Comparison of ENCODE assay signal across 12 cellular contexts in the genomic region with DNA sequence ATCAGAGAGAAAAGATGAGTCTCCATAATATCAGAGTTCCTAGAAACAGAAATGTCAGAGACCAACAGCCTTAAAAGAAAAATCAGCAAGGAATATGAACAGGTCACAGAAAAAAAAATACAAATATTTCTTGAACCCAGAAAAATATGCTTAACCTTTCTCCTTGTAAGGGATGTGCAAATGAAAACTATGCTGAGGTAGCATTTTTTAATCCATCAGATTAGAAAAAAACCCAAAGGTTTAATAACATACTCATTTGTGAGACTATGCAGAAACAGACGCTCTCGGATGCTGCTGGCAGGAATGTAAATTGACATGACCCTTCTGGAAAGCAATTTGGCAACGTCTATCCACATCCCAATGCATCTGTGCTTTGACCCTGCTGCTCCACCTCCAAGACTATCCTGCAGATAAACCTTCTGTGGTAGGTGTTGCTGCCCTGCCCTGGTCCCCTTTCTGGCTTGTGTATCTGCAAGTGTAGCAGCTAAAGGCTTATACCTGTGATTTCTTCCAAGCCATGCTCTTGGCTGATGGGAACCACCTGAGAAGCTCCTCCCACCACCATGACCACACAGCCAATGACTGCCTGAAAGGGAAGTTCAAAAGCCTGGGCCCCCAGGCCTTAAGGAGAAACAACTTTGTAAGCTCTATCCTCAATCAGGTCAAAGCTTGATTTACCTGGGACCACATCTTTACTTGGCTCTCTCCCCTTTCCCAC. TPM values are rescaled to one million over a fixed set of nuclear protein-coding genes. Genes with fewer than 3 reads are reported as not detected.
DNase-seq lines count a peak whose midpoint lies in the region; ATAC-seq and TF ChIP-seq lines count a peak whose summit lies in the region.
"Had no signal": no experiment of that assay in that cellular context is flagged by ENCODE, and none has a peak within 500 bp of the region (broad histone marks: within the 10 kb centered on the region; RNA-seq: fewer than 3 reads in every experiment).

No MANE protein-coding gene starts in this region.

- H3K4me1 Mint-ChIP-seq in GM23338 = peaks cover 8% of the 10 kb centered on the region
- H3K4me1 Mint-ChIP-seq in CD4-positive, alpha-beta memory T cell = no peaks in the 10 kb centered on the region

- no peak overlapping the region for H3K4me3 Mint-ChIP-seq in GM23338
- no peak overlapping the region for H3K4me3 Mint-ChIP-seq in CD4-positive, alpha-beta memory T cell

- peak; percentile 68 for DNase-seq in GM23338 (ENCODE audit: low spot score)
- DNase-seq in NCI-H510A treated with DMSO at 0.1 percent for 48 hours (lab: John Stamatoyannopoulos, UW) = peak; percentile 80
- peak; percentile 32 for DNase-seq in epithelial cell of esophagus (ENCODE audit: low read depth)
- DNase-seq in CD4-positive, alpha-beta memory T cell = no peak
- no peak for DNase-seq in LoVo (ENCODE audit: low spot score)
- no peak for DNase-seq in SIG-M5 treated with dmso at 0.1 percent for 504 hours (lab: John Stamatoyannopoulos, UW; ENCODE audit: unreplicated experiment)
- DNase-seq: activated naive CD4-positive, alpha-beta T cell treated with anti-CD3 and anti-CD28 coated beads, Interleukin-2, amount 50 U/mL, for 16 hours; effector CD4-positive, alpha-beta T cell; sigmoid colon had no signal

- H3K9me3 ChIP-seq in parathyroid adenoma (ENCODE audit: control insufficient read depth, low read length) = no peaks in the 10 kb centered on the region
- no peaks in the 10 kb centered on the region for H3K9me3 ChIP-seq in CD4-positive, alpha-beta memory T cell (ENCODE audit: control insufficient read depth in 1 of 2, low read length in 2 of 2)
- H3K9me3 ChIP-seq: sigmoid colon, SJSA1 had no signal

- H3K9me2 ChIP-seq in GM23338 (ENCODE audit: insufficient read depth) = no peaks in the 10 kb centered on the region

- no peak overlapping the region; the same call in 1 of the 2 replicates for H3K27ac Mint-ChIP-seq in GM23338
- H3K27ac Mint-ChIP-seq in CD4-positive, alpha-beta memory T cell = no peak overlapping the region

- H3K27ac ChIP-seq in GM23338 (ENCODE audit: low read depth) (no peak overlapping the region), parathyroid adenoma (no peak overlapping the region)
- no peak overlapping the region for H3K27ac ChIP-seq in CD4-positive, alpha-beta memory T cell (ENCODE audit: low read depth, low read length)
- H3K27ac ChIP-seq: SJSA1 had no signal

- TF ChIP-seq CTCF in GM23338 (conservative IDR thresholded peaks at IDR 0.05; ENCODE audit: low read depth in 2 of 2) = no peak
- no peak for TF ChIP-seq CTCF in epithelial cell of esophagus (IDR thresholded peaks at IDR 0.05; ENCODE audit: insufficient read depth, low read depth, low read length, missing control alignments)
- TF ChIP-seq CTCF in parathyroid adenoma (IDR thresholded peaks at IDR 0.05) = no peak

- H3K27me3 ChIP-seq in GM23338 (ENCODE audit: insufficient read depth) = no peaks in the 10 kb centered on the region
- no peaks in the 10 kb centered on the region for H3K27me3 ChIP-seq in parathyroid adenoma (ENCODE audit: control insufficient read depth, insufficient read depth, low read length)
- no peaks in the 10 kb centered on the region for H3K27me3 ChIP-seq in CD4-positive, alpha-beta memory T cell (ENCODE audit: insufficient read depth, low read length)
- H3K27me3 ChIP-seq: sigmoid colon, SJSA1 had no signal

- no peaks in the 10 kb centered on the region for H3K9me3 Mint-ChIP-seq in GM23338
- peaks cover 0 to 2% (median 0%) of the 10 kb centered on the region in 8 donors for H3K9me3 Mint-ChIP-seq in CD4-positive, alpha-beta memory T cell

- no peaks in the 10 kb centered on the region for H3K27me3 Mint-ChIP-seq in GM23338 (ENCODE audit: insufficient read depth, low read depth, poor library complexity)
- peaks cover 0 to 3% of the 10 kb centered on the region in 2 donors for H3K27me3 Mint-ChIP-seq in CD4-positive, alpha-beta memory T cell

- H3K9ac ChIP-seq in parathyroid adenoma = no peak overlapping the region

- no peak overlapping the region for H3K4me3 ChIP-seq in GM23338
- no peak overlapping the region for H3K4me3 ChIP-seq in epithelial cell of esophagus (ENCODE audit: low read length)
- H3K4me3 ChIP-seq in parathyroid adenoma (ENCODE audit: low read depth, low read length) = no peak overlapping the region
- H3K4me3 ChIP-seq in CD4-positive, alpha-beta memory T cell (ENCODE audit: low read length in 2 of 2) = no peak overlapping the region
- H3K4me3 ChIP-seq: sigmoid colon, SJSA1 had no signal

- no peaks in the 10 kb centered on the region for H3F3A ChIP-seq in GM23338 (replicated peaks; ENCODE audit: low read depth)

- H3K79me2 ChIP-seq in GM23338 (replicated peaks; ENCODE audit: insufficient read depth) = no peaks in the 10 kb centered on the region
- H3K79me2 ChIP-seq in parathyroid adenoma = no peaks in the 10 kb centered on the region

- peak overlapping the region; percentile 60 for H2AFZ ChIP-seq in GM23338
- peak overlapping the region; percentile 36 for H2AFZ ChIP-seq in parathyroid adenoma

- POLR2A ChIA-PET in CD4-positive, alpha-beta memory T cell (lab: Charles Lee; ENCODE audit: partially characterized antibody) = no interaction called here

- H3K36me3 ChIP-seq in GM23338 (ENCODE audit: insufficient read depth) (no peaks in the 10 kb centered on the region), parathyroid adenoma (ENCODE audit: control insufficient read depth, insufficient read depth, low read length) (no peaks in the 10 kb centered on the region)
- H3K36me3 ChIP-seq in CD4-positive, alpha-beta memory T cell (ENCODE audit: insufficient read depth, low read length) = no peaks in the 10 kb centered on the region
- H3K36me3 ChIP-seq: sigmoid colon, SJSA1 had no signal

- no peaks in the 10 kb centered on the region for H4K20me1 ChIP-seq in GM23338 (replicated peaks; ENCODE audit: insufficient read depth)

- H3K4me2 ChIP-seq in GM23338 = no peak overlapping the region
- H3K4me2 ChIP-seq in parathyroid adenoma (ENCODE audit: low read length) = no peak overlapping the region

- CTCF ChIA-PET in CD4-positive, alpha-beta memory T cell (lab: Charles Lee; ENCODE audit: partially characterized antibody) = no interaction called here

- H3K36me3 Mint-ChIP-seq in GM23338 (ENCODE audit: low read depth) = no peaks in the 10 kb centered on the region
- H3K36me3 Mint-ChIP-seq in CD4-positive, alpha-beta memory T cell = no peaks in the 10 kb centered on the region

- ATAC-seq in GM23338 (peak; percentile 86), HG03175 (IDR thresholded peaks at IDR 0.05; ENCODE audit: unreplicated experiment) (no peak)

- intact Hi-C loops in CD4-positive, alpha-beta memory T cell (cut with micrococcal nuclease) = no loop called here

- H3K4me1 ChIP-seq in GM23338 (ENCODE audit: insufficient read depth) = 0 out of 2 replicates have a peak, but pooled peaks cover 6% of the 10 kb centered on the region
- H3K4me1 ChIP-seq in parathyroid adenoma = peaks cover 5% of the 10 kb centered on the region
- H3K4me1 ChIP-seq in CD4-positive, alpha-beta memory T cell (ENCODE audit: insufficient read depth, low read length) = no peaks in the 10 kb centered on the region

TF ChIP-seq in GM23338, 12 proteins besides CTCF, POLR2A, EP300 and RAD21:
- TF ChIP-seq ZNF331 (CRISPR knock-in tag; IDR thresholded peaks at IDR 0.05; ENCODE audit: low read depth) = no peak
- no peak for TF ChIP-seq NANOG (IDR thresholded peaks at IDR 0.05; ENCODE audit: borderline replicate concordance)
- no peak for TF ChIP-seq CREB1 (CRISPR knock-in tag; IDR thresholded peaks at IDR 0.05; ENCODE audit: low read depth)
- TF ChIP-seq EZH2 (IDR thresholded peaks at IDR 0.05; ENCODE audit: low read depth, unreplicated experiment) = no peak
- no peak for TF ChIP-seq JUNB (IDR thresholded peaks at IDR 0.05; ENCODE audit: unreplicated experiment)
- no peak for TF ChIP-seq REST (IDR thresholded peaks at IDR 0.05; ENCODE audit: unreplicated experiment)

RNA-seq across cellular contexts. Expression of gene LTBP2, which starts 49.4 kb away (rescaled TPM):
- 0.49 and 2.1 TPM in 2 replicates for total RNA-seq in GM23338 (2014; rRNA removed; shearing (Covaris generic))
- 0.27 and 0.35 TPM in 2 replicates for polyA plus RNA-seq in GM23338 (2016; fragmentation: Nextera tagmentation; extraction: Ambion mirVana)
- total RNA-seq in CD4-positive, alpha-beta memory T cell = under 1 TPM; 0.36 to 0.44 TPM
- polyA plus RNA-seq in CD4-positive, alpha-beta memory T cell = under 1 TPM; 0.11 to 0.36 TPM

Comparison
In these comparisons a context has a peak if more than half of its experiments do, and no peak if none do; other contexts are left out.
1. DNase-seq: peak in GM23338 (single experiment), NCI-H510A treated with DMSO at 0.1 percent for 48 hours (single experiment) and epithelial cell of esophagus (single experiment); none in CD4-positive, alpha-beta memory T cell (0 of 5), LoVo (single experiment) and SIG-M5 treated with dmso at 0.1 percent for 504 hours (single experiment).